In genomic region chr19:11035441-11036377, GRCh38 we compare ENCODE assay signal across 1 cellular context.
TF ChIP-seq lines count a peak whose summit lies in the region.

No MANE protein-coding gene starts in this region.

TF ChIP-seq in Ishikawa, 13 proteins besides CTCF, POLR2A, EP300 and RAD21 (continued from another document):
- TF ChIP-seq, protein P1, sequence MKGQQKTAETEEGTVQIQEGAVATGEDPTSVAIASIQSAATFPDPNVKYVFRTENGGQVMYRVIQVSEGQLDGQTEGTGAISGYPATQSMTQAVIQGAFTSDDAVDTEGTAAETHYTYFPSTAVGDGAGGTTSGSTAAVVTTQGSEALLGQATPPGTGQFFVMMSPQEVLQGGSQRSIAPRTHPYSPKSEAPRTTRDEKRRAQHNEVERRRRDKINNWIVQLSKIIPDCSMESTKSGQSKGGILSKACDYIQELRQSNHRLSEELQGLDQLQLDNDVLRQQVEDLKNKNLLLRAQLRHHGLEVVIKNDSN (IDR thresholded peaks at IDR 0.05): peak; percentile 82
- no peak for TF ChIP-seq CEBPB (IDR thresholded peaks at IDR 0.05)
- TF ChIP-seq TEAD4 (IDR thresholded peaks at IDR 0.05): no peak
TF ChIP-seq in Ishikawa: peak in this region for 2.
